Comparison of ENCODE assay signal across 18 cellular contexts in genomic region chr3:1943395-1944118, GRCh38.
"Had no signal": no experiment of that assay in that cellular context is flagged by ENCODE, and none has a peak within 500 bp of the region (broad histone marks: within the 10 kb centered on the region; RNA-seq: fewer than 3 reads in every experiment).

No MANE protein-coding gene starts in this region.

- ATAC-seq: effector memory CD8-positive, alpha-beta T cell; left cardiac atrium; lower lobe of right lung; natural killer cell treated with Interleukin-12 subunit alpha and Interleukin-12 subunit beta and Interleukin-15 and Interleukin-18, amount 100 ng/mL, for 72 hours; right cardiac atrium had no signal

- H2AFZ ChIP-seq: neural progenitor cell had no signal

- H3K36me3 ChIP-seq: esophagus squamous epithelium, left ventricle myocardium inferior, lower lobe of right lung, neural progenitor cell, ovary had no signal

- H3K4me2 ChIP-seq: neural progenitor cell had no signal

- H3K4me3 ChIP-seq: esophagus squamous epithelium, left ventricle myocardium inferior, lower lobe of right lung, neural progenitor cell, ovary had no signal

- DNase-seq: effector memory CD8-positive, alpha-beta T cell; esophagus squamous epithelium; foreskin fibroblast; kidney; left cardiac atrium; left ventricle myocardium inferior; lower lobe of right lung; midbrain; nucleus accumbens; ovary; right cardiac atrium; small intestine; stimulated activated CD4-positive, alpha-beta T cell treated with anti-CD3 and anti-CD28 coated beads, Interleukin-2, amount 100 ng/mL, for 48 hours; stimulated activated naive CD4-positive, alpha-beta T cell treated with Interleukin-2 at 50 U/mL for 16 hours had no signal

- H3K27me3 ChIP-seq: esophagus squamous epithelium, neural progenitor cell, ovary had no signal

- H3K9me3 ChIP-seq: esophagus squamous epithelium, lower lobe of right lung, ovary had no signal

- H3K27ac ChIP-seq: epithelial cell of prostate, esophagus squamous epithelium, left ventricle myocardium inferior, lower lobe of right lung, neural progenitor cell, ovary had no signal

- H3K4me1 ChIP-seq: esophagus squamous epithelium, left ventricle myocardium inferior, lower lobe of right lung, neural progenitor cell had no signal

- FAIRE-seq: kidney, small intestine, urothelium cell line had no signal
